ENCODE assay signal across 1 cellular context in the genomic region with DNA sequence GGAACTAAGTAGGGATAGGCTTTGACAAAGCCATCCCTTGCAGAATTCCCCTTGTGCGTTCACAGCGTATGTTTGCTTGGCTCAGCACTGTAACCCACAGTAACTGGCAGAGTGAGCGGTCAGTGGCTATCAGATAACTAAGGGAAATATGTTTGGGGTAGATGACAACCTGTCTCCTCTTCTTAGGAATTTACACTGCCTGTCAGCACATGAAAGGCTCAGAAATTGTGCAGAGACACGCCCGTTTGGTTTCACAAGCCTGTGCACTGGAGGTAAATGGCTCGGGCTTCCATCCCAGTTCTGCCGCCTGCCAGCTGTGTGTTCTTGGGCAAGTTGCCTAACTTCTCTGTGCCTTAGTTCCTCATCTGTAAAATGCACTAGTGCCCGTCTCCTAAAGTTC.
TF ChIP-seq lines count a peak whose summit lies in the region.

No MANE protein-coding gene starts in this region.

TF ChIP-seq in H1, 55 proteins besides CTCF, POLR2A, EP300 and RAD21:
- TF ChIP-seq KDM1A (IDR thresholded peaks at IDR 0.05; ENCODE audit: borderline replicate concordance, low read length): peak; percentile 58; the same call in 1 of the 2 replicates
- no peak for TF ChIP-seq E2F6 (IDR thresholded peaks at IDR 0.05)
- no peak for TF ChIP-seq SP1 (IDR thresholded peaks at IDR 0.05; ENCODE audit: low read depth, low read length)
